21 cellular contexts compared by ENCODE assay signal in the genomic region with DNA sequence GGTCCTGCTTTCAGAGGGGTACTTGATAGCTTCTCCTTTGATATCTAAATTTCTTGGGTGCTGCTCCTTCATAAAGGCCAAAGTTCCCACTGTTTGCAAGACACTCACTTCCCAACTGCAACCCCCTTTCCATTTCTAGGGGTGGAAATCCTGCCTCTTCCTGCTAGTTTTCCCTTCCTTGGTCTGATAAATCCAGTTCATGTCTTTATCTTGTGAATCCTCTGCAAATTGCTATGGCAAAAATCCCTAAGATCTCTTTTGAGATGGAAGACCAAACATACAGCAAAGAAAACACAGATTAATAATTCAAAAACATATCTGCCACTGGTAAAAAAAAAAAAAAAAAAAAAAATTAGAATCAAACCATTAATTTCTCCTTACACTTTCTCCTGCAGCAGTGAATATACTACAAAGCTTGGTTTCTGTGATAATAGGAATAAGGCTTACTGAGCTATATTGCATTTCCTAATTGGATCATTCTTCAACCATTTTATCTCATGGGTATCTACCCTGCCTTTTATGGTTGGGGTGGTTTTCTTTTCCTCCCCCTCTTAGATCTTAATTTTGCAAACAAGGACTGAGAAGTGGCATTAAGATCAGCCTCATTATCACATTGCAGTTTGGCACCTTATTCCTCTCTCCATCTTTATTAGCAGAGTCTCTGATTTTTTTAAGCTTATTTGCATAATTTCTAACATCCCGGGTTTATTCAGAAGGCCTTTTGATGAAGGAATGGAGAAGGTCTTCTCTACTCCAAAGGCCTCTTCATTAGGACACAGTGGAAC.
DNase-seq lines count a peak whose midpoint lies in the region; ATAC-seq, FAIRE-seq and TF ChIP-seq lines count a peak whose summit lies in the region.
"Had no signal": no experiment of that assay in that cellular context is flagged by ENCODE, and none has a peak within 500 bp of the region (broad histone marks: within the 10 kb centered on the region; RNA-seq: fewer than 3 reads in every experiment).

No MANE protein-coding gene starts in this region.

- H3K36me3 Mint-ChIP-seq in stimulated activated naive B cell treated with anti-CD40 and anti-IgM and Interleukin-4, amounts not matched to agents 10 μg/mL and 1 μg/mL and 100 μg/mL, for 72 hours, result peaks cover 21 to 46% of the 10 kb centered on the region in 2 donors

- H3K79me2 ChIP-seq in GM12878 (ENCODE audit: control insufficient read depth, insufficient read depth, low read length), result no peaks in the 10 kb centered on the region; the same call in 1 of the 2 replicates

- no peak for ATAC-seq in GM12878
- peak in 1 of 2 donors; percentile 5 for ATAC-seq in stimulated activated naive B cell treated with anti-CD40 and anti-IgM and Interleukin-4, amounts not matched to agents 10 μg/mL and 1 μg/mL and 100 μg/mL, for 72 hours (replicated peaks)
- ATAC-seq in body of pancreas, result no peak

- no peak for TF ChIP-seq EP300 in GM12878 (IDR thresholded peaks at IDR 0.05; ENCODE audit: borderline replicate concordance in 1 of 2, control insufficient read depth in 1 of 2, low read depth in 2 of 2, low read length in 2 of 2)

- H3K27me3 ChIP-seq in GM12878 (replicated peaks in 1 of 2; ENCODE audit: control insufficient read depth in 2 of 2, insufficient read depth in 2 of 2, low read length in 1 of 2), result no peaks in the 10 kb centered on the region
- no peaks in the 10 kb centered on the region for H3K27me3 ChIP-seq in body of pancreas
- H3K27me3 ChIP-seq: BE2C had no signal

- in situ Hi-C loops in GM12878 (cut with MboI), result no loop called here

- H3K4me1 ChIP-seq in GM12878 (ENCODE audit: control insufficient read depth, insufficient read depth, low read length) (peaks cover 15% of the 10 kb centered on the region), body of pancreas (no peaks in the 10 kb centered on the region)
- H3K4me1 ChIP-seq: BE2C, Caco-2 had no signal

- H3K9me3 ChIP-seq in GM12878 (replicated peaks; ENCODE audit: control insufficient read depth, insufficient read depth, low read length) (peaks cover 10% of the 10 kb centered on the region), body of pancreas (peaks cover 0 to 7% (median 0%) of the 10 kb centered on the region in 3 donors)
- H3K9me3 ChIP-seq: BE2C, Caco-2 had no signal

- H3K27ac Mint-ChIP-seq in stimulated activated naive B cell treated with anti-CD40 and anti-IgM and Interleukin-4, amounts not matched to agents 10 μg/mL and 1 μg/mL and 100 μg/mL, for 72 hours, result peak overlapping the region; percentile 73
- H3K27ac Mint-ChIP-seq: CD4-positive, CD25-positive, alpha-beta regulatory T cell; H9 had no signal

- H3K27ac ChIP-seq in GM12878 (ENCODE audit: control insufficient read depth, insufficient read depth) (no peak overlapping the region), body of pancreas (no peak overlapping the region)
- H3K27ac ChIP-seq: KMS-11 had no signal

- 0% methylated on average over 1 of the region's 1 CpG for WGBS in GM12878 (ENCODE audit: insufficient coverage, insufficient replicate concordance, low lambda C conversion rate, missing lambda C conversion rate)
- 54 to 76% methylated on average over 1 of the region's 1 CpG for WGBS in body of pancreas, 2 donors

- H3K9me3 Mint-ChIP-seq in stimulated activated naive B cell treated with anti-CD40 and anti-IgM and Interleukin-4, amounts not matched to agents 10 μg/mL and 1 μg/mL and 100 μg/mL, for 72 hours, result peaks cover 6 to 11% of the 10 kb centered on the region in 2 donors

- RAD21 ChIA-PET in GM12878 (lab: Charles Lee; ENCODE audit: unreplicated experiment), result interaction anchor here (0.6 to 6.6 kb wide), 2 partner anchors 11 to 38 kb away, joined by 4 to 101 read pairs; no protein-coding TSS in a partner anchor

- intact Hi-C loops in GM12878 (cut with micrococcal nuclease; ENCODE audit: unreplicated experiment) (no loop called here), body of pancreas (cut with DNase I) (no loop called here)

- H3K4me1 Mint-ChIP-seq in stimulated activated naive B cell treated with anti-CD40 and anti-IgM and Interleukin-4, amounts not matched to agents 10 μg/mL and 1 μg/mL and 100 μg/mL, for 72 hours, result peaks cover 17 to 23% of the 10 kb centered on the region in 2 donors
- H3K4me1 Mint-ChIP-seq: H9 had no signal

- H2AFZ ChIP-seq in GM12878 (ENCODE audit: control insufficient read depth, low read depth, low read length), result no peak overlapping the region

- no peak for TF ChIP-seq RAD21 in GM12878 (IDR thresholded peaks at IDR 0.05; ENCODE audit: insufficient read depth, low read depth, low read length)

- TF ChIP-seq POLR2A in GM12891 (IDR thresholded peaks at IDR 0.05; ENCODE audit: low read depth, low read length) (peak; percentile 62; the same call in 1 of the 2 replicates), GM12878 (IDR thresholded peaks at IDR 0.05; ENCODE audit: low read depth, low read length) (no peak), body of pancreas (IDR thresholded peaks at IDR 0.05) (no peak)

- H3K27me3 Mint-ChIP-seq in stimulated activated naive B cell treated with anti-CD40 and anti-IgM and Interleukin-4, amounts not matched to agents 10 μg/mL and 1 μg/mL and 100 μg/mL, for 72 hours, result no peaks in the 10 kb centered on the region
- H3K27me3 Mint-ChIP-seq: CD4-positive, CD25-positive, alpha-beta regulatory T cell had no signal

- POLR2A ChIA-PET in GM12878 (lab: Charles Lee), result interaction anchor here (1.1 kb wide), 1 partner anchor 37 kb away, joined by 3 read pairs; no protein-coding TSS in a partner anchor

- SMC1A ChIA-PET in GM12878 (lab: Charles Lee; ENCODE audit: uncharacterized antibody, unreplicated experiment), result interaction anchor here (1.0 to 10.5 kb wide), 5 partner anchors 11 to 103 kb away, joined by 3 to 179 read pairs (median 5); no protein-coding TSS in a partner anchor

- H4K20me1 ChIP-seq in GM12878 (ENCODE audit: control insufficient read depth, insufficient read depth), result no peaks in the 10 kb centered on the region

- CTCF ChIA-PET in GM12878 (lab: Yijun Ruan, JAX), result interaction anchor here (1.1 to 1.6 kb wide), 2 partner anchors 19 to 20 kb away, joined by 3 read pairs; no protein-coding TSS in a partner anchor

- BruUV-seq in GM12878 (replicated peaks; lab: Mats Ljungman, UMichigan), result no TSS peak

- no peak overlapping the region for H3K4me2 ChIP-seq in GM12878 (ENCODE audit: control insufficient read depth, insufficient read depth)
- H3K4me2 ChIP-seq: KMS-11 had no signal

- TF ChIP-seq CTCF in GM12878 (IDR thresholded peaks at IDR 0.05 in 2 of 3, conservative IDR thresholded peaks at IDR 0.05 in 1 of 3; ENCODE audit: control insufficient read depth in 2 of 3, extremely low read depth in 1 of 3, insufficient read depth in 1 of 3, low read depth in 3 of 3, low read length in 3 of 3) (no peak), body of pancreas (IDR thresholded peaks at IDR 0.05) (no peak)

- no peak overlapping the region for H3K4me3 ChIP-seq in GM12878
- no peak overlapping the region for H3K4me3 ChIP-seq in body of pancreas

- no peak for FAIRE-seq in GM12891 (lab: Jason Lieb, UNC)
- no peak for FAIRE-seq in GM12878 (lab: Jason Lieb, UNC)
- FAIRE-seq: A204.1, D721Med, GM18507 had no signal

- H3K9ac ChIP-seq in GM12878 (ENCODE audit: control insufficient read depth, insufficient read depth, low read length), result no peak overlapping the region
- H3K9ac ChIP-seq: KMS-11 had no signal

- H3K4me3 Mint-ChIP-seq in stimulated activated naive B cell treated with anti-CD40 and anti-IgM and Interleukin-4, amounts not matched to agents 10 μg/mL and 1 μg/mL and 100 μg/mL, for 72 hours, result no peak overlapping the region
- H3K4me3 Mint-ChIP-seq: CD4-positive, CD25-positive, alpha-beta regulatory T cell; H9 had no signal

- H3K36me3 ChIP-seq in GM12878 (ENCODE audit: control insufficient read depth in 2 of 2, insufficient read depth in 2 of 2, low read length in 1 of 2) (no peaks in the 10 kb centered on the region), body of pancreas (replicated peaks in 1 of 2; ENCODE audit: insufficient read depth in 1 of 2, low read depth in 2 of 2) (no peaks in the 10 kb centered on the region)
- H3K36me3 ChIP-seq: BE2C had no signal

- DNase-seq in GM12891 (ENCODE audit: insufficient read length, low spot score) (no peak), HT1080 (ENCODE audit: low read depth) (peak; percentile 30), GM12878 (ENCODE audit: low read depth, low spot score) (no peak), body of pancreas (no peak), NCI-H2029 (lab: John Stamatoyannopoulos, UW) (no peak)
- DNase-seq in stimulated activated naive B cell treated with anti-CD40 and anti-IgM and Interleukin-4, amounts not matched to agents 10 μg/mL and 1 μg/mL and 100 μg/mL, for 72 hours, result no peak
- DNase-seq in activated CD4-positive, alpha-beta T cell treated with anti-CD3 and anti-CD28 coated beads, Interleukin-2, amount 50 U/mL, for 4 hours, result no peak
- DNase-seq: ACHN; BE2C; C1 segment of cervical spinal cord; Caco-2; CD4-positive, CD25-positive, alpha-beta regulatory T cell; DMS153; DMS79; GDM1; GOT3; H9 had no signal

TF ChIP-seq in GM12891, 5 proteins besides CTCF, POLR2A, EP300 and RAD21:
- TF ChIP-seq PAX5 (IDR thresholded peaks at IDR 0.05; ENCODE audit: insufficient read depth, low read length, severe bottlenecking) (no peak), TAF1 (IDR thresholded peaks at IDR 0.05; ENCODE audit: low read depth, low read length) (no peak), SPI1 (IDR thresholded peaks at IDR 0.05; ENCODE audit: low read depth, low read length) (no peak), POU2F2 (IDR thresholded peaks at IDR 0.05; ENCODE audit: low read depth, low read length) (no peak), POLR2AphosphoS5 (IDR thresholded peaks at IDR 0.05; ENCODE audit: low read depth, low read length) (peak; percentile 71)

TF ChIP-seq in GM12878, 131 proteins besides CTCF, POLR2A, EP300 and RAD21 (continues in another document):
- no peak for TF ChIP-seq RAD51 (IDR thresholded peaks at IDR 0.05)
- TF ChIP-seq, protein P1, sequence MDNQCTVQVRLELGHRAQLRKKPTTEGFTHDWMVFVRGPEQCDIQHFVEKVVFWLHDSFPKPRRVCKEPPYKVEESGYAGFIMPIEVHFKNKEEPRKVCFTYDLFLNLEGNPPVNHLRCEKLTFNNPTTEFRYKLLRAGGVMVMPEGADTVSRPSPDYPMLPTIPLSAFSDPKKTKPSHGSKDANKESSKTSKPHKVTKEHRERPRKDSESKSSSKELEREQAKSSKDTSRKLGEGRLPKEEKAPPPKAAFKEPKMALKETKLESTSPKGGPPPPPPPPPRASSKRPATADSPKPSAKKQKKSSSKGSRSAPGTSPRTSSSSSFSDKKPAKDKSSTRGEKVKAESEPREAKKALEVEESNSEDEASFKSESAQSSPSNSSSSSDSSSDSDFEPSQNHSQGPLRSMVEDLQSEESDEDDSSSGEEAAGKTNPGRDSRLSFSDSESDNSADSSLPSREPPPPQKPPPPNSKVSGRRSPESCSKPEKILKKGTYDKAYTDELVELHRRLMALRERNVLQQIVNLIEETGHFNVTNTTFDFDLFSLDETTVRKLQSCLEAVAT (IDR thresholded peaks at IDR 0.05), result no peak
- TF ChIP-seq ZBED1 (IDR thresholded peaks at IDR 0.05; ENCODE audit: borderline replicate concordance), result peak; percentile 79; the same call in 1 of the 2 replicates
- no peak for TF ChIP-seq TCF3 (IDR thresholded peaks at IDR 0.05; ENCODE audit: borderline replicate concordance, insufficient read depth, low read depth, low read length)
- TF ChIP-seq STAT3 (IDR thresholded peaks at IDR 0.05; ENCODE audit: low read depth, low read length), result no peak
